Comparison of ENCODE assay signal across 1 cellular context in genomic region chr3:37867144-37867543, GRCh38.
TF ChIP-seq lines count a peak whose summit lies in the region.

No MANE protein-coding gene starts in this region.

TF ChIP-seq in SK-N-SH, 30 proteins besides CTCF, POLR2A, EP300 and RAD21 (continued from another document):
- TF ChIP-seq IRF3 (IDR thresholded peaks at IDR 0.05; ENCODE audit: low read depth, low read length) = no peak
- TF ChIP-seq TAF1 (IDR thresholded peaks at IDR 0.05; ENCODE audit: borderline replicate concordance, low read depth, low read length) = no peak
- no peak for TF ChIP-seq SIN3A (IDR thresholded peaks at IDR 0.05; ENCODE audit: borderline replicate concordance, low read depth, low read length)
- TF ChIP-seq MXI1 (IDR thresholded peaks at IDR 0.05; ENCODE audit: low read depth, low read length) = no peak
- no peak for TF ChIP-seq FOXJ3 (CRISPR knock-in tag; IDR thresholded peaks at IDR 0.05)
